10 cellular contexts compared by ENCODE assay signal in genomic region chr1:55064071-55064581, GRCh38. TPM values are rescaled to one million over a fixed set of nuclear protein-coding genes. Genes with fewer than 3 reads are reported as not detected.
DNase-seq lines count a peak whose midpoint lies in the region; ATAC-seq, FAIRE-seq and TF ChIP-seq lines count a peak whose summit lies in the region.
"Had no signal": no experiment of that assay in that cellular context is flagged by ENCODE, and none has a peak within 500 bp of the region (broad histone marks: within the 10 kb centered on the region; RNA-seq: fewer than 3 reads in every experiment).

No MANE protein-coding gene starts in this region.

- no peaks in the 10 kb centered on the region for H3K36me3 ChIP-seq in kidney epithelial cell (ENCODE audit: control insufficient read depth, insufficient read depth, low read length)

- H3K9me3 Mint-ChIP-seq in HFFc6: no peaks in the 10 kb centered on the region
- H3K9me3 Mint-ChIP-seq: naive B cell; stimulated activated naive B cell treated with anti-CD40 and anti-IgM and Interleukin-4, amounts not matched to agents 10 μg/mL and 1 μg/mL and 100 μg/mL, for 72 hours had no signal

- no peaks in the 10 kb centered on the region for H3K27me3 ChIP-seq in kidney epithelial cell (ENCODE audit: control insufficient read depth, insufficient read depth, low read length)

- DNase-seq in DMS 273 treated with DMSO at 0.1 percent for 48 hours (lab: John Stamatoyannopoulos, UW) (peak; percentile 40), HFFc6 (peak; percentile 46), T1000 (lab: John Stamatoyannopoulos, UW) (peak; percentile 37), kidney epithelial cell (ENCODE audit: low read depth) (no peak), NCI-H128 (lab: John Stamatoyannopoulos, UW; ENCODE audit: unreplicated experiment) (no peak), GM12891 (ENCODE audit: insufficient read length, low spot score) (no peak), NCI-H2107 treated with DMSO at 0.1 percent for 48 hours (lab: John Stamatoyannopoulos, UW; ENCODE audit: unreplicated experiment) (no peak)
- DNase-seq: naive B cell; stimulated activated naive B cell treated with anti-CD40 and anti-IgM and Interleukin-4, amounts not matched to agents 10 μg/mL and 1 μg/mL and 100 μg/mL, for 72 hours had no signal

- TF ChIP-seq CTCF in HFFc6 (IDR thresholded peaks at IDR 0.05) (peak; percentile 63), kidney epithelial cell (IDR thresholded peaks at IDR 0.05; ENCODE audit: insufficient read depth, low read length, poor library complexity, severe bottlenecking) (peak; percentile 40)

- H3K27me3 Mint-ChIP-seq in HFFc6 (ENCODE audit: insufficient read depth): peaks cover 15% of the 10 kb centered on the region
- H3K27me3 Mint-ChIP-seq: naive B cell; stimulated activated naive B cell treated with anti-CD40 and anti-IgM and Interleukin-4, amounts not matched to agents 10 μg/mL and 1 μg/mL and 100 μg/mL, for 72 hours had no signal

- no peak overlapping the region for H3K4me3 Mint-ChIP-seq in HFFc6
- H3K4me3 Mint-ChIP-seq: naive B cell; stimulated activated naive B cell treated with anti-CD40 and anti-IgM and Interleukin-4, amounts not matched to agents 10 μg/mL and 1 μg/mL and 100 μg/mL, for 72 hours had no signal

- no peak overlapping the region; the same call in 1 of the 2 replicates for H3K27ac Mint-ChIP-seq in HFFc6
- H3K27ac Mint-ChIP-seq: naive B cell had no signal

- no peak for TF ChIP-seq POLR2A in GM12891 (IDR thresholded peaks at IDR 0.05; ENCODE audit: low read depth, low read length)

- no peak for ATAC-seq in activated CD4-positive, CD25-positive, alpha-beta regulatory T cell treated with anti-CD3 and anti-CD28 coated beads, Interleukin-2, amount 50 U/mL, for 24 hours

- FAIRE-seq in GM12891 (lab: Jason Lieb, UNC): no peak

- H3K4me1 Mint-ChIP-seq in HFFc6 (ENCODE audit: low read depth): peaks cover 22% of the 10 kb centered on the region
- H3K4me1 Mint-ChIP-seq: stimulated activated naive B cell treated with anti-CD40 and anti-IgM and Interleukin-4, amounts not matched to agents 10 μg/mL and 1 μg/mL and 100 μg/mL, for 72 hours had no signal

- peaks cover 25% of the 10 kb centered on the region for H3K36me3 Mint-ChIP-seq in HFFc6 (ENCODE audit: low read depth)

- no peak overlapping the region for H3K4me3 ChIP-seq in kidney epithelial cell (ENCODE audit: low read depth, low read length)

TF ChIP-seq in GM12891, 5 proteins besides CTCF, POLR2A, EP300 and RAD21:
- no peak for TF ChIP-seq POU2F2 (IDR thresholded peaks at IDR 0.05; ENCODE audit: low read depth, low read length)
- TF ChIP-seq SPI1 (IDR thresholded peaks at IDR 0.05; ENCODE audit: low read depth, low read length): no peak

RNA-seq across cellular contexts. Expression of gene PCSK9, which starts 24.8 kb away (rescaled TPM):
- total RNA-seq in HFFc6 (2021; fragmentation: NEBNext Ultra II Directional; extraction: Animal tissue kit (Norgen Biotek cat#: 25700)): under 1 TPM in 2 of 6 experiments, not detected in 4; 0.05 TPM
- 4.5 and 6.8 TPM in 2 replicates for total RNA-seq in kidney epithelial cell
- polyA plus RNA-seq in GM12891 (2012; ENCODE audit: low read depth, missing spikeins): not detected

Comparison
In these comparisons a context has a peak if more than half of its experiments do, and no peak if none do; other contexts are left out.
1. DNase-seq: peak in DMS 273 treated with DMSO at 0.1 percent for 48 hours (single experiment), HFFc6 (single experiment) and T1000 (single experiment); none in kidney epithelial cell (single experiment), NCI-H128 (single experiment), GM12891 (single experiment) and NCI-H2107 treated with DMSO at 0.1 percent for 48 hours (single experiment).